In genomic region chr10:6920072-6921019, GRCh38 we compare ENCODE assay signal across 8 cellular contexts.
DNase-seq lines count a peak whose midpoint lies in the region; ATAC-seq and TF ChIP-seq lines count a peak whose summit lies in the region.

No MANE protein-coding gene starts in this region.

- no peak overlapping the region for H3K14ac ChIP-seq in IMR-90 (replicated peaks; ENCODE audit: low read depth, low read length)

- no peaks in the 10 kb centered on the region for H4K20me1 ChIP-seq in IMR-90 (ENCODE audit: insufficient read depth, low read length)

- no peak overlapping the region for H3K4me3 ChIP-seq in IMR-90 (ENCODE audit: insufficient read depth, low read depth, low read length)
- H3K4me3 ChIP-seq in iPS DF 6.9 (ENCODE audit: low read length), result no peak overlapping the region

- peak; percentile 42 for TF ChIP-seq CTCF in IMR-90 (conservative IDR thresholded peaks at IDR 0.05; ENCODE audit: low read depth, low read length)

- H2BK20ac ChIP-seq in IMR-90 (ENCODE audit: low read depth, low read length), result no peak overlapping the region

- no peak overlapping the region for H4K5ac ChIP-seq in IMR-90 (ENCODE audit: low read depth, low read length)

- H3K4ac ChIP-seq in IMR-90 (ENCODE audit: low read depth, low read length), result no peak overlapping the region

- BruUV-seq in IMR-90 (replicated peaks; lab: Mats Ljungman, UMichigan), result no TSS peak

- H2BK120ac ChIP-seq in IMR-90 (ENCODE audit: low read depth, low read length), result no peak overlapping the region

- POLR2A ChIA-PET in IMR-90 (lab: Charles Lee; ENCODE audit: unreplicated experiment), result interaction anchor here (0.6 kb wide), 2 partner anchors 380 to 519 kb away, joined by 3 to 4 read pairs; no protein-coding TSS in a partner anchor

- H4K8ac ChIP-seq in IMR-90 (ENCODE audit: low read depth in 2 of 2, low read length in 2 of 2), result no peak overlapping the region

- H3K79me1 ChIP-seq in IMR-90 (ENCODE audit: low read depth in 1 of 2, low read length in 2 of 2), result no peaks in the 10 kb centered on the region

- dilution Hi-C loops in IMR-90 (cut with HindIII; ENCODE audit: low sequenced_read_pairs, unreplicated experiment), result no loop called here

- in situ Hi-C loops in IMR-90 (cut with MboI; ENCODE audit: low sequenced_read_pairs), result no loop called here

- H3K4me2 ChIP-seq in IMR-90 (ENCODE audit: low read depth, low read length), result peak overlapping the region; percentile 64

- no peak overlapping the region for H2BK5ac ChIP-seq in IMR-90 (ENCODE audit: low read depth, low read length, poor library complexity, severe bottlenecking)

- H2BK15ac ChIP-seq in IMR-90 (ENCODE audit: low read depth, low read length), result no peak overlapping the region

- TF ChIP-seq POLR2A in IMR-90 (IDR thresholded peaks at IDR 0.05; ENCODE audit: low read depth, low read length), result no peak

- DNase-seq in EL, result peak; percentile 48
- peak; percentile 28 for DNase-seq in IMR-90
- peak; percentile 58 for DNase-seq in T-helper 9 cell
- peak in 55 of 58 donors; percentile 10 to 86 (median 64) for DNase-seq in anterior cingulate cortex (lab: John Stamatoyannopoulos, UW)
- DNase-seq in iPS DF 6.9 (ENCODE audit: low read depth, low spot score), result peak; percentile 66
- DNase-seq in stimulated activated CD4-positive, alpha-beta T cell treated with anti-CD3 and anti-CD28 coated beads, Interleukin-12 subunit alpha, Interleukin-12 subunit beta, amount 100 ng/mL, for 4 hours, result peak; percentile 78
- DNase-seq in OCI-M2 (lab: John Stamatoyannopoulos, UW; ENCODE audit: unreplicated experiment), result no peak

- H3K27ac ChIP-seq in IMR-90 (ENCODE audit: insufficient read depth, low read length), result no peak overlapping the region
- no peak overlapping the region for H3K27ac ChIP-seq in iPS DF 6.9 (ENCODE audit: low read length)

- no peak overlapping the region for H3K18ac ChIP-seq in IMR-90 (ENCODE audit: low read depth, low read length)

- intact Hi-C loops in IMR-90 (cut with micrococcal nuclease), result loop anchor here (5.0 to 10.0 kb wide), 2 partner anchors 246 to 497 kb away; no protein-coding TSS in a partner anchor

- H3K4me1 ChIP-seq in IMR-90 (ENCODE audit: control insufficient read depth, insufficient read depth, low read length) (no peaks in the 10 kb centered on the region), iPS DF 6.9 (ENCODE audit: control insufficient read depth, insufficient read depth, low read length) (no peaks in the 10 kb centered on the region)

- H3K27me3 ChIP-seq in IMR-90 (ENCODE audit: control insufficient read depth, insufficient read depth, low read length), result peaks cover 4% of the 10 kb centered on the region; the same call in 1 of the 2 replicates
- no peaks in the 10 kb centered on the region for H3K27me3 ChIP-seq in iPS DF 6.9 (ENCODE audit: control insufficient read depth, insufficient read depth, low read length)

- no peak overlapping the region for H2AK9ac ChIP-seq in IMR-90 (replicated peaks; ENCODE audit: low read depth, low read length, poor library complexity)

- peak overlapping the region; percentile 59 for H2AFZ ChIP-seq in IMR-90 (replicated peaks; ENCODE audit: low read length, poor library complexity)

- no peaks in the 10 kb centered on the region for H3K9me3 ChIP-seq in IMR-90 (ENCODE audit: control insufficient read depth, insufficient read depth, low read length)
- no peaks in the 10 kb centered on the region for H3K9me3 ChIP-seq in iPS DF 6.9 (ENCODE audit: control insufficient read depth, insufficient read depth, low read length)

- no peaks in the 10 kb centered on the region for H3K9me1 ChIP-seq in IMR-90 (ENCODE audit: insufficient read depth, low read length)

- CTCF ChIA-PET in IMR-90 (lab: Yijun Ruan, JAX), result interaction anchor here (0.5 to 1.2 kb wide), 6 partner anchors 9 to 238 kb away, joined by 3 to 4 read pairs (median 3); no protein-coding TSS in a partner anchor

- no peak overlapping the region for H3K56ac ChIP-seq in IMR-90 (ENCODE audit: extremely low read depth, insufficient read depth, low read length)

- no peak overlapping the region for H3K23ac ChIP-seq in IMR-90 (ENCODE audit: low read depth, low read length)

- WGBS in IMR-90 (ENCODE audit: extremely low coverage in 2 of 2, insufficient read length in 1 of 2), 2 experiments, result 94% methylated on average over 5 of the region's 26 CpGs; no CpG with 5 or more reads in 1 of the 2 experiments
- no CpG with 5 or more reads among the region's 26 CpGs for WGBS in iPS DF 6.9 (ENCODE audit: insufficient coverage, insufficient read length)

- TF ChIP-seq RAD21 in IMR-90 (IDR thresholded peaks at IDR 0.05; ENCODE audit: low read length), result peak; percentile 56

- no peak overlapping the region for H2AK5ac ChIP-seq in IMR-90 (ENCODE audit: low read depth, low read length)

- H3K9ac ChIP-seq in IMR-90 (ENCODE audit: low read depth, low read length), result no peak overlapping the region

- no peak overlapping the region for H4K91ac ChIP-seq in IMR-90 (ENCODE audit: insufficient read depth, low read depth, low read length)

- ATAC-seq in GM21528 (IDR thresholded peaks at IDR 0.05; ENCODE audit: low FRiP score, unreplicated experiment) (peak; percentile 95), IMR-90 (ENCODE audit: low read depth) (peak; percentile 54)

- H3K36me3 ChIP-seq in IMR-90 (ENCODE audit: control insufficient read depth, insufficient read depth, low read length) (no peaks in the 10 kb centered on the region), iPS DF 6.9 (ENCODE audit: control insufficient read depth, insufficient read depth, low read length) (no peaks in the 10 kb centered on the region)

TF ChIP-seq in IMR-90, 13 proteins besides CTCF, POLR2A, EP300 and RAD21:
- TF ChIP-seq BHLHE40 (IDR thresholded peaks at IDR 0.05; ENCODE audit: low read depth, low read length) (no peak), SMC3 (IDR thresholded peaks at IDR 0.05; ENCODE audit: low read depth, low read length) (peak; percentile 32; the same call in 1 of the 2 replicates)
